Comparison of ENCODE assay signal across 14 cellular contexts in genomic region chr1:12903793-12904572, GRCh38. TPM values are rescaled to one million over a fixed set of nuclear protein-coding genes. Genes with fewer than 3 reads are reported as not detected.
"Had no signal": no experiment of that assay in that cellular context is flagged by ENCODE, and none has a peak within 500 bp of the region (broad histone marks: within the 10 kb centered on the region; RNA-seq: fewer than 3 reads in every experiment).

No MANE protein-coding gene starts in this region.

RNA-seq across cellular contexts. Expression of gene PRAMEF10, which starts 5.9 kb away (rescaled TPM):
- total RNA-seq: stomach, subcutaneous adipose tissue, suprapubic skin, temporal lobe, testis, thoracic aorta, tibial nerve, transverse colon, upper lobe of left lung, upper lobe of right lung, ureter, urinary bladder, uterus, vagina had no signal

RNA-seq across cellular contexts. Expression of gene PRAMEF7, which starts 12.4 kb away (rescaled TPM):
- total RNA-seq: stomach, subcutaneous adipose tissue, suprapubic skin, temporal lobe, testis, thoracic aorta, tibial nerve, transverse colon, upper lobe of left lung, upper lobe of right lung, ureter, urinary bladder, uterus, vagina had no signal

RNA-seq across cellular contexts. Expression of gene PRAMEF4, which starts 18.0 kb away (rescaled TPM):
- total RNA-seq: stomach, subcutaneous adipose tissue, suprapubic skin, temporal lobe, testis, thoracic aorta, tibial nerve, transverse colon, upper lobe of left lung, upper lobe of right lung, ureter, urinary bladder, uterus, vagina had no signal

RNA-seq across cellular contexts. Expression of gene PRAMEF6, which starts 43.4 kb away (rescaled TPM):
- total RNA-seq: stomach, subcutaneous adipose tissue, suprapubic skin, temporal lobe, testis, thoracic aorta, tibial nerve, transverse colon, upper lobe of left lung, upper lobe of right lung, ureter, urinary bladder, uterus, vagina had no signal

RNA-seq across cellular contexts. Expression of gene PRAMEF2, which starts 47.1 kb away (rescaled TPM):
- total RNA-seq: stomach, subcutaneous adipose tissue, temporal lobe, thoracic aorta, tibial nerve, transverse colon, upper lobe of left lung, upper lobe of right lung, ureter, urinary bladder, uterus, vagina had no signal
